20 cellular contexts compared by ENCODE assay signal in genomic region chr6:141548969-141549368, GRCh38.
DNase-seq lines count a peak whose midpoint lies in the region; ATAC-seq and TF ChIP-seq lines count a peak whose summit lies in the region.
"Had no signal": no experiment of that assay in that cellular context is flagged by ENCODE, and none has a peak within 500 bp of the region (broad histone marks: within the 10 kb centered on the region; RNA-seq: fewer than 3 reads in every experiment).

No MANE protein-coding gene starts in this region.

- no peak for ATAC-seq in activated CD8-positive, alpha-beta T cell treated with anti-CD3 and anti-CD28 coated beads for 36 hours
- ATAC-seq: gastroesophageal sphincter, GM12878, left lung, Panc1 had no signal

- peak overlapping the region; percentile 82 for H3K27ac Mint-ChIP-seq in Calu3 (ENCODE audit: unreplicated experiment)
- no peak overlapping the region for H3K27ac Mint-ChIP-seq in activated CD8-positive, alpha-beta T cell treated with anti-CD3 and anti-CD28 coated beads for 36 hours
- H3K27ac Mint-ChIP-seq: activated CD4-positive, alpha-beta memory T cell treated with anti-CD3 and anti-CD28 coated beads, Interleukin-2, amount 10 ng/mL, durations not matched to agents 7 days and 5 days; activated naive CD8-positive, alpha-beta T cell treated with anti-CD3 and anti-CD28 coated beads for 36 hours had no signal

- intact Hi-C loops in Calu3 (cut with micrococcal nuclease; ENCODE audit: unreplicated experiment), result no loop called here
- intact Hi-C loops in activated CD8-positive, alpha-beta T cell treated with anti-CD3 and anti-CD28 coated beads for 36 hours (cut with micrococcal nuclease), result no loop called here

- no peaks in the 10 kb centered on the region for H3K27me3 Mint-ChIP-seq in Calu3 (ENCODE audit: unreplicated experiment)
- no peaks in the 10 kb centered on the region for H3K27me3 Mint-ChIP-seq in activated CD8-positive, alpha-beta T cell treated with anti-CD3 and anti-CD28 coated beads for 36 hours

- no peak overlapping the region for H3K4me3 Mint-ChIP-seq in Calu3 (ENCODE audit: low read depth, unreplicated experiment)
- no peak overlapping the region for H3K4me3 Mint-ChIP-seq in activated CD8-positive, alpha-beta T cell treated with anti-CD3 and anti-CD28 coated beads for 36 hours
- H3K4me3 Mint-ChIP-seq: activated CD4-positive, alpha-beta memory T cell treated with anti-CD3 and anti-CD28 coated beads, Interleukin-2, amount 10 ng/mL, durations not matched to agents 7 days and 5 days; activated naive CD8-positive, alpha-beta T cell treated with anti-CD3 and anti-CD28 coated beads for 36 hours had no signal

- CTCF ChIA-PET in Calu3 (lab: Charles Lee), result no interaction called here
- CTCF ChIA-PET in activated CD8-positive, alpha-beta T cell treated with anti-CD3 and anti-CD28 coated beads for 36 hours (lab: Charles Lee), result no interaction called here

- no peak for DNase-seq in Calu3
- peak; percentile 96 for DNase-seq in LHCN-M2 (ENCODE audit: low read depth)
- peak; percentile 85 for DNase-seq in amniotic epithelial cell (ENCODE audit: low read depth)
- DNase-seq in fibroblast of peridontal ligament (ENCODE audit: extremely low read depth), result peak; percentile 27
- no peak for DNase-seq in activated CD8-positive, alpha-beta T cell treated with anti-CD3 and anti-CD28 coated beads for 36 hours
- no peak for DNase-seq in NCI-H1694 (lab: John Stamatoyannopoulos, UW)
- no peak for DNase-seq in NCI-H345 (lab: John Stamatoyannopoulos, UW)
- no peak for DNase-seq in mucosa of gallbladder (ENCODE audit: low spot score)
- DNase-seq: activated CD4-positive, alpha-beta memory T cell treated with anti-CD3 and anti-CD28 coated beads, Interleukin-2, amount 10 ng/mL, durations not matched to agents 7 days and 5 days; activated naive CD8-positive, alpha-beta T cell treated with anti-CD3 and anti-CD28 coated beads for 36 hours; activated T-cell treated with anti-CD3 and anti-CD28 coated beads, Interleukin-2, amount 50 U/mL, for 48 hours; caudate nucleus; left lung; NCI-H1105 treated with DMSO at 0.1 percent for 48 hours; NCI-H774; stimulated activated CD4-positive, alpha-beta T cell treated with anti-CD3 and anti-CD28 coated beads, Interleukin-2, amount 100 ng/mL, for 48 hours; substantia nigra had no signal

- peaks cover 7% of the 10 kb centered on the region for H3K9me3 Mint-ChIP-seq in Calu3 (ENCODE audit: low read depth, unreplicated experiment)
- H3K9me3 Mint-ChIP-seq in activated CD8-positive, alpha-beta T cell treated with anti-CD3 and anti-CD28 coated beads for 36 hours, result peaks cover 8% of the 10 kb centered on the region

- POLR2A ChIA-PET in activated CD8-positive, alpha-beta T cell treated with anti-CD3 and anti-CD28 coated beads for 36 hours (lab: Charles Lee), result no interaction called here

- no TSS peak for BruUV-seq in Calu3 (replicated peaks; lab: Mats Ljungman, UMichigan)

- peaks cover 22% of the 10 kb centered on the region for H3K36me3 Mint-ChIP-seq in Calu3 (ENCODE audit: insufficient read depth, unreplicated experiment)
- peaks cover 8% of the 10 kb centered on the region for H3K36me3 Mint-ChIP-seq in activated CD8-positive, alpha-beta T cell treated with anti-CD3 and anti-CD28 coated beads for 36 hours (ENCODE audit: low read depth)

- TF ChIP-seq CTCF in Calu3 (IDR thresholded peaks at IDR 0.05; ENCODE audit: unreplicated experiment), result no peak
- TF ChIP-seq CTCF in activated CD8-positive, alpha-beta T cell treated with anti-CD3 and anti-CD28 coated beads for 36 hours (IDR thresholded peaks at IDR 0.05), result no peak

- peaks cover 29% of the 10 kb centered on the region for H3K4me1 Mint-ChIP-seq in Calu3 (ENCODE audit: low read depth, unreplicated experiment)
- H3K4me1 Mint-ChIP-seq in activated CD8-positive, alpha-beta T cell treated with anti-CD3 and anti-CD28 coated beads for 36 hours (ENCODE audit: low read depth), result peaks cover 5% of the 10 kb centered on the region

Comparison
In these comparisons a context has a peak if more than half of its experiments do, and no peak if none do; other contexts are left out.
1. DNase-seq: peak in LHCN-M2 (single experiment), amniotic epithelial cell (single experiment) and fibroblast of peridontal ligament (single experiment); none in Calu3 (single experiment), activated CD8-positive, alpha-beta T cell treated with anti-CD3 and anti-CD28 coated beads for 36 hours (single experiment), NCI-H1694 (single experiment), NCI-H345 (single experiment) and mucosa of gallbladder (single experiment).